Comparison of ENCODE assay signal across 8 cellular contexts in the genomic region with DNA sequence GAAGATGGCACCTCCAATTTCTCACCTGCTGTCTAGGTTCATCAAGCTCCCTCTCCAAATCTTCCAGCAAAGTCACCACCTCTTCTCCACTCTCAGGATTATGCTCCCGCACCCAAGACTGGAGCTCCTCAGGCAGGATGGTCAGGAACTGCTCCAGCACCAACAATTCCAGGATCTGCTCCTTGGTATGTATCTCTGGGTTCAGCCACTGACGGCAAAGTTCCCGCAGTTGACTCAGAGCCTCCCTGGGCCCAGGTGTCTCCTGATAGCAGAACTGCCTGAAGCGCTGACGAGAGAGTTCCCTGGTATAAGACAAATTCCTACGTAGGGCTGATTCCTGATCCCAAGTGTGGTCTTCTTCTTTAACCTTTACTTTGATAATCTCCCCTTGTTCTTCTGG.
A peak's percentile ranks its signal among the peaks of the same experiment; 100 is the strongest.
DNase-seq lines count a peak whose midpoint lies in the region; ATAC-seq and TF ChIP-seq lines count a peak whose summit lies in the region.

No MANE protein-coding gene starts in this region.

- peak; percentile 46 for ATAC-seq in foreskin keratinocyte

- H3K27me3 ChIP-seq in foreskin keratinocyte (no peaks in the 10 kb centered on the region), parathyroid adenoma (ENCODE audit: control insufficient read depth, insufficient read depth, low read length) (no peaks in the 10 kb centered on the region)

- no peaks in the 10 kb centered on the region for H3K9me3 ChIP-seq in parathyroid adenoma (ENCODE audit: control insufficient read depth, low read length)

- H3K9ac ChIP-seq in parathyroid adenoma = no peak overlapping the region

- TF ChIP-seq CTCF in GM12865 (IDR thresholded peaks at IDR 0.05; ENCODE audit: insufficient read depth, low read depth, low read length, missing control alignments) (no peak), foreskin keratinocyte (conservative IDR thresholded peaks at IDR 0.05) (no peak), parathyroid adenoma (IDR thresholded peaks at IDR 0.05) (no peak)

- peak overlapping the region; percentile 92 for H3K4me2 ChIP-seq in parathyroid adenoma (ENCODE audit: low read length)

- H2AFZ ChIP-seq in parathyroid adenoma = peak overlapping the region; percentile 92

- H3K79me2 ChIP-seq in parathyroid adenoma = peaks cover 3% of the 10 kb centered on the region

- H3K4me1 ChIP-seq in foreskin keratinocyte = peaks cover 7% of the 10 kb centered on the region
- peaks cover 10% of the 10 kb centered on the region for H3K4me1 ChIP-seq in parathyroid adenoma

- no peak for DNase-seq in GM12865 (ENCODE audit: low read depth)
- DNase-seq in RKO (ENCODE audit: low spot score) = peak; percentile 32
- DNase-seq in foreskin keratinocyte = peak; percentile 50 to 73
- no peak for DNase-seq in putamen (ENCODE audit: low spot score)
- DNase-seq in SW 1271 (lab: John Stamatoyannopoulos, UW) = no peak
- no peak for DNase-seq in central memory CD4-positive, alpha-beta T cell
- no peak for DNase-seq in cerebellum (ENCODE audit: low spot score)

- H3K27ac ChIP-seq in foreskin keratinocyte (peak overlapping the region; percentile 80), parathyroid adenoma (no peak overlapping the region)

- H3K4me3 ChIP-seq in GM12865 (ENCODE audit: low read depth, low read length) (peak overlapping the region; percentile 55), parathyroid adenoma (ENCODE audit: low read depth, low read length) (peak overlapping the region; percentile 79)

- no peaks in the 10 kb centered on the region for H3K36me3 ChIP-seq in parathyroid adenoma (ENCODE audit: control insufficient read depth, insufficient read depth, low read length)

Comparison
In these comparisons a context has a peak if more than half of its experiments do, and no peak if none do; other contexts are left out.
1. DNase-seq: peak in RKO (single experiment) and foreskin keratinocyte (2 of 2); none in GM12865 (single experiment), putamen (single experiment), SW 1271 (0 of 2), central memory CD4-positive, alpha-beta T cell (single experiment) and cerebellum (single experiment).